ENCODE assay signal across 25 cellular contexts in genomic region chr21:42673633-42674328, GRCh38. TPM values are rescaled to one million over a fixed set of nuclear protein-coding genes. Genes with fewer than 3 reads are reported as not detected.
DNase-seq lines count a peak whose midpoint lies in the region; ATAC-seq, FAIRE-seq and TF ChIP-seq lines count a peak whose summit lies in the region.
"Had no signal": no experiment of that assay in that cellular context is flagged by ENCODE, and none has a peak within 500 bp of the region (broad histone marks: within the 10 kb centered on the region; RNA-seq: fewer than 3 reads in every experiment).

No MANE protein-coding gene starts in this region.

- H2BK12ac ChIP-seq in H1 (ENCODE audit: low read depth, low read length) = no peak overlapping the region

- H4K5ac ChIP-seq in H1 (ENCODE audit: insufficient read length, low read depth, low read length) = no peak overlapping the region

- H3K4me3 ChIP-seq in cardiac muscle cell = no peak overlapping the region
- H3K4me3 ChIP-seq in H1 (ENCODE audit: extremely low read depth in 1 of 4, insufficient read depth in 2 of 4, low read depth in 3 of 4, low read length in 4 of 4) = peak overlapping the region in 1 of 4 experiments; percentile 8; a peak in 1 of 8 replicates
- no peak overlapping the region for H3K4me3 ChIP-seq in transverse colon
- H3K4me3 ChIP-seq in osteoblast (ENCODE audit: insufficient read depth, low read length) = no peak overlapping the region

- H3K23ac ChIP-seq in H1 (ENCODE audit: insufficient read length) = no peak overlapping the region

- CTCF ChIA-PET in H1 (lab: Charles Lee; ENCODE audit: partially characterized antibody) = interaction anchor here (0.9 to 2.4 kb wide), 3 partner anchors 18 to 21 kb away, joined by 3 to 14 read pairs (median 5); partner anchors contain the start of gene PDE9A

- H3K79me2 ChIP-seq in H1 (ENCODE audit: control insufficient read depth in 1 of 2, insufficient read depth in 2 of 2, low read length in 2 of 2) = peaks cover 4 to 59% of the 10 kb centered on the region in 2 experiments; a peak in 3 of 4 replicates
- no peaks in the 10 kb centered on the region for H3K79me2 ChIP-seq in osteoblast (ENCODE audit: insufficient read depth, low read length)

- H2BK120ac ChIP-seq in H1 (replicated peaks; ENCODE audit: low read depth, low read length) = no peak overlapping the region

- TF ChIP-seq EP300 in H1 (IDR thresholded peaks at IDR 0.05; ENCODE audit: borderline replicate concordance in 1 of 2, low read depth in 2 of 2, low read length in 2 of 2) (no peak), transverse colon (IDR thresholded peaks at IDR 0.05; ENCODE audit: low read depth) (no peak)

- no peaks in the 10 kb centered on the region for H3K36me3 ChIP-seq in cardiac muscle cell
- H3K36me3 ChIP-seq in H1 (ENCODE audit: control insufficient read depth in 2 of 4, insufficient read depth in 4 of 4, low read length in 3 of 4) = peaks cover 0 to 11% (median 1%) of the 10 kb centered on the region in 4 experiments; a peak in 4 of 8 replicates
- no peaks in the 10 kb centered on the region for H3K36me3 ChIP-seq in transverse colon
- H3K36me3 ChIP-seq in osteoblast (ENCODE audit: insufficient read depth, low read length) = no peaks in the 10 kb centered on the region
- H3K36me3 ChIP-seq: upper lobe of left lung had no signal

- TF ChIP-seq POLR2A in H1 (IDR thresholded peaks at IDR 0.05; ENCODE audit: control extremely low read depth in 1 of 2, low read depth in 2 of 2, low read length in 2 of 2) (no peak), transverse colon (IDR thresholded peaks at IDR 0.05) (no peak)

- no peaks in the 10 kb centered on the region for H3K9me3 Mint-ChIP-seq in neural crest cell
- H3K9me3 Mint-ChIP-seq in activated CD4-positive, alpha-beta T cell treated with anti-CD3 and anti-CD28 coated beads, Interleukin-2, amount 10 ng/mL, durations not matched to agents 24 days and 14 days = no peaks in the 10 kb centered on the region
- H3K9me3 Mint-ChIP-seq: activated B cell treated with CpG ODN at 0.5 μM for 24 hours; activated CD8-positive, alpha-beta T cell treated with anti-CD3 and anti-CD28 coated beads for 36 hours; activated naive CD4-positive, alpha-beta T cell treated with anti-CD3 and anti-CD28 coated beads, Interleukin-2, amount 10 ng/mL, durations not matched to agents 7 days and 5 days; central memory CD8-positive, alpha-beta T cell; stimulated activated effector memory CD8-positive, alpha-beta T cell treated with anti-CD3 and anti-CD28 coated beads, Interleukin-12 subunit alpha, Interleukin-12 subunit beta, amount 100 ng/mL, for 72 hours had no signal

- no peak overlapping the region for H3K14ac ChIP-seq in H1 (ENCODE audit: insufficient read length)

- peaks cover 13 to 37% of the 10 kb centered on the region in 2 experiments for H4K20me1 ChIP-seq in H1 (replicated peaks in 1 of 2; ENCODE audit: control insufficient read depth in 1 of 2, insufficient read depth in 2 of 2, low read length in 2 of 2)
- H4K20me1 ChIP-seq in osteoblast (ENCODE audit: insufficient read depth, low read length) = no peaks in the 10 kb centered on the region

- H3K4me3 Mint-ChIP-seq in neural crest cell = no peak overlapping the region
- no peak overlapping the region for H3K4me3 Mint-ChIP-seq in activated CD4-positive, alpha-beta T cell treated with anti-CD3 and anti-CD28 coated beads, Interleukin-2, amount 10 ng/mL, durations not matched to agents 24 days and 14 days
- H3K4me3 Mint-ChIP-seq: activated B cell treated with CpG ODN at 0.5 μM for 24 hours; activated CD8-positive, alpha-beta T cell treated with anti-CD3 and anti-CD28 coated beads for 36 hours; activated naive CD4-positive, alpha-beta T cell treated with anti-CD3 and anti-CD28 coated beads, Interleukin-2, amount 10 ng/mL, durations not matched to agents 7 days and 5 days; B cell; central memory CD8-positive, alpha-beta T cell; stimulated activated effector memory CD8-positive, alpha-beta T cell treated with anti-CD3 and anti-CD28 coated beads, Interleukin-12 subunit alpha, Interleukin-12 subunit beta, amount 100 ng/mL, for 72 hours had no signal

- no peak overlapping the region for H2BK5ac ChIP-seq in H1 (ENCODE audit: low read depth, low read length)

- H2AFZ ChIP-seq in H1 (ENCODE audit: low read length) (no peak overlapping the region), osteoblast (ENCODE audit: low read length) (no peak overlapping the region)

- H3K4me1 Mint-ChIP-seq in neural crest cell = peaks cover 71% of the 10 kb centered on the region
- H3K4me1 Mint-ChIP-seq in activated CD4-positive, alpha-beta T cell treated with anti-CD3 and anti-CD28 coated beads, Interleukin-2, amount 10 ng/mL, durations not matched to agents 24 days and 14 days = peaks cover 5% of the 10 kb centered on the region
- H3K4me1 Mint-ChIP-seq: activated B cell treated with CpG ODN at 0.5 μM for 24 hours, B cell had no signal

- in situ Hi-C loops in transverse colon (cut with MboI; ENCODE audit: low pct_ligation_motif_present in 1 of 4, low pct_unique_long_range_greater_than_20kb in 1 of 4, low sequenced_read_pairs in 3 of 4) = no loop called here

- H3K23me2 ChIP-seq in H1 (ENCODE audit: low read depth, low read length) = peaks cover 10% of the 10 kb centered on the region

- POLR2A ChIA-PET in H1 (lab: Charles Lee; ENCODE audit: partially characterized antibody) = no interaction called here

- H3K79me1 ChIP-seq in H1 (ENCODE audit: low read depth, low read length) = peaks cover 8% of the 10 kb centered on the region; the same call in 1 of the 2 replicates

- peak overlapping the region; percentile 64 for H3K27ac ChIP-seq in cardiac muscle cell
- no peak overlapping the region for H3K27ac ChIP-seq in H1 (ENCODE audit: low read depth, low read length)
- peak overlapping the region; percentile 32 to 76 (median 50) for H3K27ac ChIP-seq in transverse colon
- H3K27ac ChIP-seq in osteoblast (ENCODE audit: low read depth, low read length) = no peak overlapping the region
- H3K27ac ChIP-seq: upper lobe of left lung had no signal

- H3K9me3 ChIP-seq in cardiac muscle cell (ENCODE audit: low read depth) = no peaks in the 10 kb centered on the region
- H3K9me3 ChIP-seq in H1 (ENCODE audit: insufficient read depth in 2 of 2, low read depth in 1 of 2, low read length in 1 of 2) = no peaks in the 10 kb centered on the region
- no peaks in the 10 kb centered on the region for H3K9me3 ChIP-seq in transverse colon
- H3K9me3 ChIP-seq in osteoblast (ENCODE audit: low read depth, low read length) = no peaks in the 10 kb centered on the region
- H3K9me3 ChIP-seq: upper lobe of left lung had no signal

- peaks cover 26% of the 10 kb centered on the region for H3K4me1 ChIP-seq in cardiac muscle cell (ENCODE audit: low read depth)
- peaks cover 2 to 28% (median 18%) of the 10 kb centered on the region in 4 experiments; a peak in 6 of 7 replicates for H3K4me1 ChIP-seq in H1 (replicated peaks in 1 of 4; ENCODE audit: control insufficient read depth in 3 of 4, insufficient read depth in 4 of 4, low read length in 3 of 4)
- H3K4me1 ChIP-seq in transverse colon = peaks cover 0 to 26% (median 9%) of the 10 kb centered on the region in 4 donors
- H3K4me1 ChIP-seq in osteoblast (ENCODE audit: insufficient read depth, low read length) = peaks cover 20% of the 10 kb centered on the region

- no peak for ATAC-seq in Right ventricle myocardium inferior
- ATAC-seq: activated CD8-positive, alpha-beta T cell treated with anti-CD3 and anti-CD28 coated beads for 36 hours; Panc1; stimulated activated effector memory CD8-positive, alpha-beta T cell treated with anti-CD3 and anti-CD28 coated beads, Interleukin-12 subunit alpha, Interleukin-12 subunit beta, amount 100 ng/mL, for 72 hours had no signal

- FAIRE-seq in H1 (lab: Jason Lieb, UNC) = no peak
- FAIRE-seq: frontal cortex had no signal

- H4K91ac ChIP-seq in H1 (replicated peaks; ENCODE audit: insufficient read length, low read length) = no peak overlapping the region

- H3K27ac Mint-ChIP-seq in neural crest cell (ENCODE audit: unreplicated experiment) = peak overlapping the region; percentile 5
- no peak overlapping the region for H3K27ac Mint-ChIP-seq in activated CD4-positive, alpha-beta T cell treated with anti-CD3 and anti-CD28 coated beads, Interleukin-2, amount 10 ng/mL, durations not matched to agents 24 days and 14 days
- H3K27ac Mint-ChIP-seq: activated B cell treated with CpG ODN at 0.5 μM for 24 hours; activated CD8-positive, alpha-beta T cell treated with anti-CD3 and anti-CD28 coated beads for 36 hours; activated naive CD4-positive, alpha-beta T cell treated with anti-CD3 and anti-CD28 coated beads, Interleukin-2, amount 10 ng/mL, durations not matched to agents 7 days and 5 days; B cell; stimulated activated effector memory CD8-positive, alpha-beta T cell treated with anti-CD3 and anti-CD28 coated beads, Interleukin-12 subunit alpha, Interleukin-12 subunit beta, amount 100 ng/mL, for 72 hours had no signal

- H3K4me2 ChIP-seq in H1 (ENCODE audit: insufficient read depth in 1 of 2, low read depth in 2 of 2, low read length in 2 of 2) = peak overlapping the region; percentile 22 to 55; a peak in 3 of 4 replicates
- no peak overlapping the region for H3K4me2 ChIP-seq in osteoblast (ENCODE audit: insufficient read depth, low read length)

- intact Hi-C loops in Right ventricle myocardium inferior (cut with DNase I) (no loop called here), transverse colon (cut with DNase I; ENCODE audit: low total_unique reads) (loop anchor here (5.0 kb wide), 1 partner anchor 54 kb away; no protein-coding TSS in a partner anchor)
- intact Hi-C loops in activated CD4-positive, alpha-beta T cell treated with anti-CD3 and anti-CD28 coated beads, Interleukin-2, amount 10 ng/mL, durations not matched to agents 24 days and 14 days (cut with micrococcal nuclease) = no loop called here

- H3K36me3 Mint-ChIP-seq in neural crest cell (ENCODE audit: low read depth) = peaks cover 9% of the 10 kb centered on the region
- no peaks in the 10 kb centered on the region for H3K36me3 Mint-ChIP-seq in activated CD4-positive, alpha-beta T cell treated with anti-CD3 and anti-CD28 coated beads, Interleukin-2, amount 10 ng/mL, durations not matched to agents 24 days and 14 days (ENCODE audit: low read depth)
- H3K36me3 Mint-ChIP-seq: activated naive CD4-positive, alpha-beta T cell treated with anti-CD3 and anti-CD28 coated beads, Interleukin-2, amount 10 ng/mL, durations not matched to agents 7 days and 5 days; stimulated activated effector memory CD8-positive, alpha-beta T cell treated with anti-CD3 and anti-CD28 coated beads, Interleukin-12 subunit alpha, Interleukin-12 subunit beta, amount 100 ng/mL, for 72 hours had no signal

- H2BK15ac ChIP-seq in H1 (ENCODE audit: low read length) = no peak overlapping the region

- no peak overlapping the region for H2BK20ac ChIP-seq in H1 (ENCODE audit: low read length)

- H4K8ac ChIP-seq in H1 (ENCODE audit: extremely low read depth, insufficient read depth, low read length) = no peak overlapping the region

- 75% methylated on average over 23 of the region's 23 CpGs; no CpG with 5 or more reads in 1 of the 2 experiments for WGBS in H1 (ENCODE audit: extremely low coverage in 1 of 2, insufficient coverage in 1 of 2, insufficient read length in 1 of 2, insufficient replicate concordance in 2 of 2, low coverage in 1 of 2, low lambda C conversion rate in 2 of 2, missing lambda C conversion rate in 1 of 2), 2 experiments
- WGBS in transverse colon (ENCODE audit: low coverage in 1 of 2), 2 donors = 87 to 89% methylated on average over 5 to 23 of the region's 23 CpGs

- no peak overlapping the region for H3K9ac ChIP-seq in H1 (replicated peaks in 1 of 4; ENCODE audit: extremely low read depth in 1 of 4, low read depth in 3 of 4, low read length in 3 of 4)

- DNase-seq in cardiac muscle cell (ENCODE audit: low read depth in 1 of 2, low spot score in 1 of 2) (no peak), Right ventricle myocardium inferior (ENCODE audit: missing footprints) (no peak), H1 (ENCODE audit: low read depth in 1 of 2, low spot score in 2 of 2) (no peak), neural crest cell (ENCODE audit: low read depth, low spot score) (no peak), transverse colon (no peak), osteoblast (ENCODE audit: insufficient read length, low spot score, missing footprints) (no peak), hepatic stellate cell (ENCODE audit: low spot score) (no peak)
- no peak for DNase-seq in activated CD4-positive, alpha-beta T cell treated with anti-CD3 and anti-CD28 coated beads, Interleukin-2, amount 10 ng/mL, durations not matched to agents 24 days and 14 days
- DNase-seq: activated B cell treated with CpG ODN at 0.5 μM for 24 hours; activated CD8-positive, alpha-beta T cell treated with anti-CD3 and anti-CD28 coated beads for 36 hours; activated naive CD4-positive, alpha-beta T cell treated with anti-CD3 and anti-CD28 coated beads, Interleukin-2, amount 10 ng/mL, durations not matched to agents 7 days and 5 days; activated T-cell treated with anti-CD3 and anti-CD28 coated beads, Interleukin-2, amount 50 U/mL, for 1 hour; DND-41; dorsolateral prefrontal cortex; erythroblast; HCEC 1CT; NCI-H1930 had no signal

- TF ChIP-seq RAD21 in H1 (IDR thresholded peaks at IDR 0.05 in 1 of 2, conservative IDR thresholded peaks at IDR 0.05 in 1 of 2; ENCODE audit: low read depth in 2 of 2, low read length in 2 of 2) = no peak

- H3K27me3 Mint-ChIP-seq in neural crest cell (ENCODE audit: low read depth) = no peaks in the 10 kb centered on the region
- no peaks in the 10 kb centered on the region for H3K27me3 Mint-ChIP-seq in activated CD4-positive, alpha-beta T cell treated with anti-CD3 and anti-CD28 coated beads, Interleukin-2, amount 10 ng/mL, durations not matched to agents 24 days and 14 days
- H3K27me3 Mint-ChIP-seq: activated CD8-positive, alpha-beta T cell treated with anti-CD3 and anti-CD28 coated beads for 36 hours had no signal

- H3K27me3 ChIP-seq in cardiac muscle cell (no peaks in the 10 kb centered on the region), H1 (replicated peaks in 1 of 4; ENCODE audit: control insufficient read depth in 3 of 4, extremely low read depth in 1 of 4, insufficient read depth in 3 of 4, low read length in 3 of 4) (no peaks in the 10 kb centered on the region), transverse colon (no peaks in the 10 kb centered on the region), osteoblast (ENCODE audit: insufficient read depth, low read length) (peaks cover 59% of the 10 kb centered on the region)
- H3K27me3 ChIP-seq: upper lobe of left lung had no signal

- H3K18ac ChIP-seq in H1 (ENCODE audit: extremely low read depth, low read length) = no peak overlapping the region

- no peak overlapping the region for H3K4ac ChIP-seq in H1 (replicated peaks; ENCODE audit: insufficient read length, low read depth, low read length)

- H3K56ac ChIP-seq in H1 (replicated peaks; ENCODE audit: insufficient read length, low read depth, low read length) = no peak overlapping the region

- no peak for TF ChIP-seq CTCF in cardiac muscle cell (IDR thresholded peaks at IDR 0.05; ENCODE audit: low read depth, low read length)
- TF ChIP-seq CTCF in H1 (IDR thresholded peaks at IDR 0.05; ENCODE audit: control extremely low read depth in 1 of 3, insufficient read depth in 1 of 3, low read depth in 1 of 3, low read length in 3 of 3) = no peak
- no peak for TF ChIP-seq CTCF in neural crest cell (conservative IDR thresholded peaks at IDR 0.05)
- no peak for TF ChIP-seq CTCF in transverse colon (IDR thresholded peaks at IDR 0.05)
- TF ChIP-seq CTCF in osteoblast (IDR thresholded peaks at IDR 0.05; ENCODE audit: extremely low read depth, low read depth, low read length) = no peak

- H2AK5ac ChIP-seq in H1 (ENCODE audit: low read depth, low read length) = peak overlapping the region; percentile 42; the same call in 1 of the 2 replicates

RNA-seq across cellular contexts. Expression of gene PDE9A, which starts 20.4 kb away (rescaled TPM):
- 9.3 and 14.2 TPM in 2 replicates for total RNA-seq in cardiac muscle cell
- 6.8 and 12.5 TPM in 2 replicates for polyA plus RNA-seq in cardiac muscle cell
- 3.4 TPM for total RNA-seq in Right ventricle myocardium inferior
- 45.7 and 45.9 TPM in 2 replicates for total RNA-seq in H1 (2021; fragmentation: NEBNext Ultra II Directional; extraction: Animal tissue kit (Norgen Biotek cat#: 25700))
- 39.2 and 46.7 TPM in 2 replicates for polyA plus RNA-seq in H1 (2011; rRNA removed)
- 39.6 TPM for polyA plus RNA-seq in H1 (2011; cell fraction: cytosol; rRNA removed)
- polyA plus RNA-seq in H1 (2011; cell fraction: nucleus; rRNA removed) = 71.9 TPM
- polyA plus RNA-seq in H1 (2012, experiment 1 of 2) = 36.3 to 41.3 TPM (median 40.5 TPM) in 4 replicates
- 37.8 TPM for polyA plus RNA-seq in H1 (2012, experiment 2 of 2)
- 28.8 TPM for polyA plus RNA-seq in H1 (2013, experiment 1 of 2)
- 30.4 TPM for polyA plus RNA-seq in H1 (2013, experiment 2 of 2)
- 22.5 and 33.8 TPM in 2 replicates for polyA minus RNA-seq in H1 (2011; rRNA and poly(A)+ RNA removed)
- 25.3 TPM for polyA minus RNA-seq in H1 (2011; cell fraction: cytosol; rRNA and poly(A)+ RNA removed)
- polyA minus RNA-seq in H1 (2011; cell fraction: nucleus; rRNA and poly(A)+ RNA removed) = 43.2 TPM
- 31.4 and 40.7 TPM in 2 replicates for total RNA-seq in neural crest cell
- total RNA-seq in transverse colon = 100 to 1,000 TPM in 3 of 4 donors, 10 to 100 TPM in 1; 65.7 to 673 (median 364) TPM
- total RNA-seq in osteoblast = 0.36 TPM in 1 of 2 replicates, not detected in the other
- 10.7 and 13.1 TPM in 2 replicates for total RNA-seq in activated CD4-positive, alpha-beta T cell treated with anti-CD3 and anti-CD28 coated beads, Interleukin-2, amount 10 ng/mL, durations not matched to agents 24 days and 14 days
- total RNA-seq: A172, LHCN-M2 had no signal

Comparison
In these comparisons a context has a peak if more than half of its experiments do, and no peak if none do; other contexts are left out.
1. H3K27ac ChIP-seq: peak in cardiac muscle cell (single experiment) and transverse colon (4 of 4); none in H1 (single experiment) and osteoblast (single experiment).